10 cellular contexts compared by ENCODE assay signal in the genomic region with DNA sequence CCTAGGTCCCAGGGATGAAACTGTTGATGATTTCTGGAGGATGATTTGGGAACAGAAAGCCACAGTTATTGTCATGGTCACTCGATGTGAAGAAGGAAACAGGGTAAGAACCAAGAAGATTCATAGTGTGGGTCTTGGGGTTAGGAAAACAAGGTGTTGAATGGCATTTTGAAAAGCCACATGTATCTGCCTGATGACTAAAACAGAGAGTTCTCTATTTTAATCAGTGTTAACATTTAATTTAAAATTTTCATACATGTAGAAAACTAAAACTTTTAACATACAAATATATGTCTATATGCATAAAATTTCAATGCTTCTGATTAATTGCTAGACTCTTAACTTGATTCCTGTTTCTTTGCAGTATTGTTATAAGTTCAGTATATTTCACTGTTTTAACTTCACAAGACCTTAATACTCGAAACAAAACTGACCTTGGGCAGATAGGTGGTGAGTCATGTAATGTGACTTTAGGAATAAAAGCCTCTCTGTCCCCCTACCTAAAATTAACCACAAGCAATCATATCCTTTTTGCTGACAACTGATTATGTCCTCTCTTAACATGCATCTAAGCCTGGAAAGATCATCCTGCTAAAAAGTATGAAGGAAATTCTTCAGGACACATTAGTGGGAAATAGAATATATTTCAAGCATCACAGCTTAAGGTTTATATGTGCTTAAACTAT.
A peak's percentile ranks its signal among the peaks of the same experiment; 100 is the strongest.
DNase-seq lines count a peak whose midpoint lies in the region; ATAC-seq lines count a peak whose summit lies in the region.
"Had no signal": no experiment of that assay in that cellular context is flagged by ENCODE, and none has a peak within 500 bp of the region (broad histone marks: within the 10 kb centered on the region; RNA-seq: fewer than 3 reads in every experiment).

No MANE protein-coding gene starts in this region.

- H3K27me3 Mint-ChIP-seq in central memory CD8-positive, alpha-beta T cell: no peaks in the 10 kb centered on the region

- ATAC-seq in GM18520 (IDR thresholded peaks at IDR 0.05; ENCODE audit: unreplicated experiment) (peak; percentile 85), GM21528 (IDR thresholded peaks at IDR 0.05; ENCODE audit: low FRiP score, unreplicated experiment) (peak; percentile 83), HG03439 (IDR thresholded peaks at IDR 0.05; ENCODE audit: unreplicated experiment) (peak; percentile 90)
- no peak for ATAC-seq in central memory CD8-positive, alpha-beta T cell (replicated peaks; ENCODE audit: extremely low read depth, poor library complexity, severe bottlenecking)

- H3K36me3 Mint-ChIP-seq in central memory CD8-positive, alpha-beta T cell (ENCODE audit: insufficient read depth): peaks cover 72% of the 10 kb centered on the region

- H3K4me1 Mint-ChIP-seq in central memory CD8-positive, alpha-beta T cell: peaks cover 69% of the 10 kb centered on the region

- H3K27ac Mint-ChIP-seq in central memory CD8-positive, alpha-beta T cell (ENCODE audit: low read depth): peak overlapping the region; percentile 51

- H3K9me3 Mint-ChIP-seq in central memory CD8-positive, alpha-beta T cell: no peaks in the 10 kb centered on the region

- DNase-seq in central memory CD8-positive, alpha-beta T cell (ENCODE audit: low spot score in 2 of 2): no peak
- DNase-seq in hepatic stellate cell (ENCODE audit: low spot score): no peak
- DNase-seq in NCI-H128 (lab: John Stamatoyannopoulos, UW; ENCODE audit: unreplicated experiment): no peak
- DNase-seq in H4 (ENCODE audit: low spot score): no peak
- DNase-seq in NCI-H69 (lab: John Stamatoyannopoulos, UW): no peak
- DNase-seq: NCI-H1930; stimulated activated CD4-positive, alpha-beta T cell treated with anti-CD3 and anti-CD28 coated beads, Interleukin-15, amount 100 ng/mL, for 24 hours had no signal

- H3K4me3 Mint-ChIP-seq in central memory CD8-positive, alpha-beta T cell: no peak overlapping the region
